ENCODE assay signal across 1 cellular context in genomic region chr10:31759124-31759798, GRCh38.
TF ChIP-seq lines count a peak whose summit lies in the region.

No MANE protein-coding gene starts in this region.

TF ChIP-seq in HepG2, 621 proteins besides CTCF, POLR2A, EP300 and RAD21 (continued from another document and continues in another):
- TF ChIP-seq BRCA1 (CRISPR knock-in tag; IDR thresholded peaks at IDR 0.05) (no peak), ARHGAP35 (CRISPR knock-in tag; IDR thresholded peaks at IDR 0.05; ENCODE audit: borderline replicate concordance) (no peak), ATM (IDR thresholded peaks at IDR 0.05; ENCODE audit: borderline replicate concordance) (no peak), ZNF703 (CRISPR knock-in tag; IDR thresholded peaks at IDR 0.05; ENCODE audit: borderline replicate concordance) (no peak), HIC2 (CRISPR knock-in tag; IDR thresholded peaks at IDR 0.05; ENCODE audit: low read depth) (no peak), MTA1 (CRISPR knock-in tag; IDR thresholded peaks at IDR 0.05; ENCODE audit: borderline replicate concordance) (no peak), FOXA1 (IDR thresholded peaks at IDR 0.05) (no peak), FOXA1 (CRISPR knock-in tag; IDR thresholded peaks at IDR 0.05) (peak; percentile 52), RFX5 (IDR thresholded peaks at IDR 0.05; ENCODE audit: low read depth, low read length) (no peak), ZNF136 (CRISPR knock-in tag; IDR thresholded peaks at IDR 0.05; ENCODE audit: low read depth) (no peak), POLR2AphosphoS5 (IDR thresholded peaks at IDR 0.05; ENCODE audit: low read depth, low read length) (no peak), CENPBD1 (CRISPR knock-in tag; IDR thresholded peaks at IDR 0.05; ENCODE audit: borderline replicate concordance, low read depth) (no peak), FOXO1 (CRISPR knock-in tag; IDR thresholded peaks at IDR 0.05) (0 out of 2 replicates have a peak, but pooled peaks have one; percentile 29), ZNF501 (CRISPR knock-in tag; IDR thresholded peaks at IDR 0.05) (no peak), ZNF737 (CRISPR knock-in tag; IDR thresholded peaks at IDR 0.05; ENCODE audit: borderline replicate concordance) (no peak), XBP1 (CRISPR knock-in tag; IDR thresholded peaks at IDR 0.05) (no peak), KMT2B (CRISPR knock-in tag; IDR thresholded peaks at IDR 0.05) (no peak), ZKSCAN1 (IDR thresholded peaks at IDR 0.05; ENCODE audit: low read length) (no peak), ZNF235 (CRISPR knock-in tag; IDR thresholded peaks at IDR 0.05; ENCODE audit: borderline replicate concordance) (no peak), ZC3H13 (CRISPR knock-in tag; IDR thresholded peaks at IDR 0.05) (no peak), ZFP62 (CRISPR knock-in tag; IDR thresholded peaks at IDR 0.05) (no peak), NKX3-1 (CRISPR knock-in tag; IDR thresholded peaks at IDR 0.05) (no peak), GZF1 (CRISPR knock-in tag; IDR thresholded peaks at IDR 0.05) (peak; percentile 95), ATF6 (CRISPR knock-in tag; conservative IDR thresholded peaks at IDR 0.05) (no peak), TCF7 (IDR thresholded peaks at IDR 0.05; ENCODE audit: low read depth) (peak; percentile 29; the same call in 1 of the 2 replicates), ZNF282 (IDR thresholded peaks at IDR 0.05; ENCODE audit: partially characterized antibody) (no peak), CBX2 (IDR thresholded peaks at IDR 0.05; ENCODE audit: low read depth, low read length) (no peak), CBX2 (CRISPR knock-in tag; IDR thresholded peaks at IDR 0.05; ENCODE audit: low read depth) (no peak), FOXP1 (IDR thresholded peaks at IDR 0.05) (no peak), FOXP1 (CRISPR knock-in tag; IDR thresholded peaks at IDR 0.05) (no peak), ADNP (CRISPR knock-in tag; IDR thresholded peaks at IDR 0.05) (no peak), GATAD2A (CRISPR knock-in tag; IDR thresholded peaks at IDR 0.05) (peak; percentile 34; the same call in 1 of the 2 replicates), ASH2L (IDR thresholded peaks at IDR 0.05; ENCODE audit: insufficient read length, low read depth, low read length) (peak; percentile 19), KDM6A (CRISPR knock-in tag; IDR thresholded peaks at IDR 0.05; ENCODE audit: low read depth) (no peak)
- TF ChIP-seq, protein P1, sequence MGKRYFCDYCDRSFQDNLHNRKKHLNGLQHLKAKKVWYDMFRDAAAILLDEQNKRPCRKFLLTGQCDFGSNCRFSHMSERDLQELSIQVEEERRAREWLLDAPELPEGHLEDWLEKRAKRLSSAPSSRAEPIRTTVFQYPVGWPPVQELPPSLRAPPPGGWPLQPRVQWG (CRISPR knock-in tag; IDR thresholded peaks at IDR 0.05; ENCODE audit: borderline replicate concordance, low read depth) = no peak
- TF ChIP-seq, protein P2, sequence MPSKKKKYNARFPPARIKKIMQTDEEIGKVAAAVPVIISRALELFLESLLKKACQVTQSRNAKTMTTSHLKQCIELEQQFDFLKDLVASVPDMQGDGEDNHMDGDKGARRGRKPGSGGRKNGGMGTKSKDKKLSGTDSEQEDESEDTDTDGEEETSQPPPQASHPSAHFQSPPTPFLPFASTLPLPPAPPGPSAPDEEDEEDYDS (CRISPR knock-in tag; IDR thresholded peaks at IDR 0.05) = 0 out of 2 replicates have a peak, but pooled peaks have one; percentile 15
- TF ChIP-seq, protein P3, sequence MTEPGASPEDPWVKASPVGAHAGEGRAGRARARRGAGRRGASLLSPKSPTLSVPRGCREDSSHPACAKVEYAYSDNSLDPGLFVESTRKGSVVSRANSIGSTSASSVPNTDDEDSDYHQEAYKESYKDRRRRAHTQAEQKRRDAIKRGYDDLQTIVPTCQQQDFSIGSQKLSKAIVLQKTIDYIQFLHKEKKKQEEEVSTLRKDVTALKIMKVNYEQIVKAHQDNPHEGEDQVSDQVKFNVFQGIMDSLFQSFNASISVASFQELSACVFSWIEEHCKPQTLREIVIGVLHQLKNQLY (CRISPR knock-in tag; IDR thresholded peaks at IDR 0.05) = peak; percentile 84
- TF ChIP-seq, protein P4, sequence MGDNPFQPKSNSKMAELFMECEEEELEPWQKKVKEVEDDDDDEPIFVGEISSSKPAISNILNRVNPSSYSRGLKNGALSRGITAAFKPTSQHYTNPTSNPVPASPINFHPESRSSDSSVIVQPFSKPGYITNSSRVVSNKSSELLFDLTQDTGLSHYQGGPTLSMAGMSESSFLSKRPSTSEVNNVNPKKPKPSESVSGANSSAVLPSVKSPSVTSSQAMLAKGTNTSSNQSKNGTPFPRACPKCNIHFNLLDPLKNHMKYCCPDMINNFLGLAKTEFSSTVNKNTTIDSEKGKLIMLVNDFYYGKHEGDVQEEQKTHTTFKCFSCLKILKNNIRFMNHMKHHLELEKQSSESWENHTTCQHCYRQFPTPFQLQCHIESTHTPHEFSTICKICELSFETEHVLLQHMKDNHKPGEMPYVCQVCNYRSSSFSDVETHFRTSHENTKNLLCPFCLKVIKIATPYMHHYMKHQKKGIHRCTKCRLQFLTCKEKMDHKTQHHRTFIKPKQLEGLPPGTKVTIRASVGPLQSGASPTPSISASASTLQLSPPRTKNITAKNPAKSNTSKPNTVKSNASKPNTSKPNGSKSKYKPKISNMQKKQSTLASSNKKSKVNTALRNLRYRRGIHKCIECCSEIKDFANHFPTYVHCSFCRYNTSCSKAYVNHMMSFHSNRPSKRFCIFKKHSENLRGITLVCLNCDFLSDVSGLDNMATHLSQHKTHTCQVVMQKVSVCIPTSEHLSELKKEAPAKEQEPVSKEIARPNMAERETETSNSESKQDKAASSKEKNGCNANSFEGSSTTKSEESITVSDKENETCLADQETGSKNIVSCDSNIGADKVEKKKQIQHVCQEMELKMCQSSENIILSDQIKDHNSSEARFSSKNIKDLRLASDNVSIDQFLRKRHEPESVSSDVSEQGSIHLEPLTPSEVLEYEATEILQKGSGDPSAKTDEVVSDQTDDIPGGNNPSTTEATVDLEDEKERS (CRISPR knock-in tag; IDR thresholded peaks at IDR 0.05) = no peak
- TF ChIP-seq, protein P5, sequence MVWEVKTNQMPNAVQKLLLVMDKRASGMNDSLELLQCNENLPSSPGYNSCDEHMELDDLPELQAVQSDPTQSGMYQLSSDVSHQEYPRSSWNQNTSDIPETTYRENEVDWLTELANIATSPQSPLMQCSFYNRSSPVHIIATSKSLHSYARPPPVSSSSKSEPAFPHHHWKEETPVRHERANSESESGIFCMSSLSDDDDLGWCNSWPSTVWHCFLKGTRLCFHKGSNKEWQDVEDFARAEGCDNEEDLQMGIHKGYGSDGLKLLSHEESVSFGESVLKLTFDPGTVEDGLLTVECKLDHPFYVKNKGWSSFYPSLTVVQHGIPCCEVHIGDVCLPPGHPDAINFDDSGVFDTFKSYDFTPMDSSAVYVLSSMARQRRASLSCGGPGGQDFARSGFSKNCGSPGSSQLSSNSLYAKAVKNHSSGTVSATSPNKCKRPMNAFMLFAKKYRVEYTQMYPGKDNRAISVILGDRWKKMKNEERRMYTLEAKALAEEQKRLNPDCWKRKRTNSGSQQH (CRISPR knock-in tag; IDR thresholded peaks at IDR 0.05; ENCODE audit: low read depth) = peak; percentile 46; the same call in 1 of the 2 replicates
- TF ChIP-seq, protein P6, sequence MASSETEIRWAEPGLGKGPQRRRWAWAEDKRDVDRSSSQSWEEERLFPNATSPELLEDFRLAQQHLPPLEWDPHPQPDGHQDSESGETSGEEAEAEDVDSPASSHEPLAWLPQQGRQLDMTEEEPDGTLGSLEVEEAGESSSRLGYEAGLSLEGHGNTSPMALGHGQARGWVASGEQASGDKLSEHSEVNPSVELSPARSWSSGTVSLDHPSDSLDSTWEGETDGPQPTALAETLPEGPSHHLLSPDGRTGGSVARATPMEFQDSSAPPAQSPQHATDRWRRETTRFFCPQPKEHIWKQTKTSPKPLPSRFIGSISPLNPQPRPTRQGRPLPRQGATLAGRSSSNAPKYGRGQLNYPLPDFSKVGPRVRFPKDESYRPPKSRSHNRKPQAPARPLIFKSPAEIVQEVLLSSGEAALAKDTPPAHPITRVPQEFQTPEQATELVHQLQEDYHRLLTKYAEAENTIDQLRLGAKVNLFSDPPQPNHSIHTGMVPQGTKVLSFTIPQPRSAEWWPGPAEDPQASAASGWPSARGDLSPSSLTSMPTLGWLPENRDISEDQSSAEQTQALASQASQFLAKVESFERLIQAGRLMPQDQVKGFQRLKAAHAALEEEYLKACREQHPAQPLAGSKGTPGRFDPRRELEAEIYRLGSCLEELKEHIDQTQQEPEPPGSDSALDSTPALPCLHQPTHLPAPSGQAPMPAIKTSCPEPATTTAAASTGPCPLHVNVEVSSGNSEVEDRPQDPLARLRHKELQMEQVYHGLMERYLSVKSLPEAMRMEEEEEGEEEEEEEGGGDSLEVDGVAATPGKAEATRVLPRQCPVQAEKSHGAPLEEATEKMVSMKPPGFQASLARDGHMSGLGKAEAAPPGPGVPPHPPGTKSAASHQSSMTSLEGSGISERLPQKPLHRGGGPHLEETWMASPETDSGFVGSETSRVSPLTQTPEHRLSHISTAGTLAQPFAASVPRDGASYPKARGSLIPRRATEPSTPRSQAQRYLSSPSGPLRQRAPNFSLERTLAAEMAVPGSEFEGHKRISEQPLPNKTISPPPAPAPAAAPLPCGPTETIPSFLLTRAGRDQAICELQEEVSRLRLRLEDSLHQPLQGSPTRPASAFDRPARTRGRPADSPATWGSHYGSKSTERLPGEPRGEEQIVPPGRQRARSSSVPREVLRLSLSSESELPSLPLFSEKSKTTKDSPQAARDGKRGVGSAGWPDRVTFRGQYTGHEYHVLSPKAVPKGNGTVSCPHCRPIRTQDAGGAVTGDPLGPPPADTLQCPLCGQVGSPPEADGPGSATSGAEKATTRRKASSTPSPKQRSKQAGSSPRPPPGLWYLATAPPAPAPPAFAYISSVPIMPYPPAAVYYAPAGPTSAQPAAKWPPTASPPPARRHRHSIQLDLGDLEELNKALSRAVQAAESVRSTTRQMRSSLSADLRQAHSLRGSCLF (CRISPR knock-in tag; IDR thresholded peaks at IDR 0.05; ENCODE audit: borderline replicate concordance) = no peak
- TF ChIP-seq, protein P7, sequence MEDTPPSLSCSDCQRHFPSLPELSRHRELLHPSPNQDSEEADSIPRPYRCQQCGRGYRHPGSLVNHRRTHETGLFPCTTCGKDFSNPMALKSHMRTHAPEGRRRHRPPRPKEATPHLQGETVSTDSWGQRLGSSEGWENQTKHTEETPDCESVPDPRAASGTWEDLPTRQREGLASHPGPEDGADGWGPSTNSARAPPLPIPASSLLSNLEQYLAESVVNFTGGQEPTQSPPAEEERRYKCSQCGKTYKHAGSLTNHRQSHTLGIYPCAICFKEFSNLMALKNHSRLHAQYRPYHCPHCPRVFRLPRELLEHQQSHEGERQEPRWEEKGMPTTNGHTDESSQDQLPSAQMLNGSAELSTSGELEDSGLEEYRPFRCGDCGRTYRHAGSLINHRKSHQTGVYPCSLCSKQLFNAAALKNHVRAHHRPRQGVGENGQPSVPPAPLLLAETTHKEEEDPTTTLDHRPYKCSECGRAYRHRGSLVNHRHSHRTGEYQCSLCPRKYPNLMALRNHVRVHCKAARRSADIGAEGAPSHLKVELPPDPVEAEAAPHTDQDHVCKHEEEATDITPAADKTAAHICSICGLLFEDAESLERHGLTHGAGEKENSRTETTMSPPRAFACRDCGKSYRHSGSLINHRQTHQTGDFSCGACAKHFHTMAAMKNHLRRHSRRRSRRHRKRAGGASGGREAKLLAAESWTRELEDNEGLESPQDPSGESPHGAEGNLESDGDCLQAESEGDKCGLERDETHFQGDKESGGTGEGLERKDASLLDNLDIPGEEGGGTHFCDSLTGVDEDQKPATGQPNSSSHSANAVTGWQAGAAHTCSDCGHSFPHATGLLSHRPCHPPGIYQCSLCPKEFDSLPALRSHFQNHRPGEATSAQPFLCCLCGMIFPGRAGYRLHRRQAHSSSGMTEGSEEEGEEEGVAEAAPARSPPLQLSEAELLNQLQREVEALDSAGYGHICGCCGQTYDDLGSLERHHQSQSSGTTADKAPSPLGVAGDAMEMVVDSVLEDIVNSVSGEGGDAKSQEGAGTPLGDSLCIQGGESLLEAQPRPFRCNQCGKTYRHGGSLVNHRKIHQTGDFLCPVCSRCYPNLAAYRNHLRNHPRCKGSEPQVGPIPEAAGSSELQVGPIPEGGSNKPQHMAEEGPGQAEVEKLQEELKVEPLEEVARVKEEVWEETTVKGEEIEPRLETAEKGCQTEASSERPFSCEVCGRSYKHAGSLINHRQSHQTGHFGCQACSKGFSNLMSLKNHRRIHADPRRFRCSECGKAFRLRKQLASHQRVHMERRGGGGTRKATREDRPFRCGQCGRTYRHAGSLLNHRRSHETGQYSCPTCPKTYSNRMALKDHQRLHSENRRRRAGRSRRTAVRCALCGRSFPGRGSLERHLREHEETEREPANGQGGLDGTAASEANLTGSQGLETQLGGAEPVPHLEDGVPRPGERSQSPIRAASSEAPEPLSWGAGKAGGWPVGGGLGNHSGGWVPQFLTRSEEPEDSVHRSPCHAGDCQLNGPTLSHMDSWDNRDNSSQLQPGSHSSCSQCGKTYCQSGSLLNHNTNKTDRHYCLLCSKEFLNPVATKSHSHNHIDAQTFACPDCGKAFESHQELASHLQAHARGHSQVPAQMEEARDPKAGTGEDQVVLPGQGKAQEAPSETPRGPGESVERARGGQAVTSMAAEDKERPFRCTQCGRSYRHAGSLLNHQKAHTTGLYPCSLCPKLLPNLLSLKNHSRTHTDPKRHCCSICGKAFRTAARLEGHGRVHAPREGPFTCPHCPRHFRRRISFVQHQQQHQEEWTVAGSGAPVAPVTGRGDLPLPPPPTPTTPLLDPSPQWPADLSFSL (CRISPR knock-in tag; IDR thresholded peaks at IDR 0.05) = no peak
